ENCODE assay signal across 14 cellular contexts in the genomic region with DNA sequence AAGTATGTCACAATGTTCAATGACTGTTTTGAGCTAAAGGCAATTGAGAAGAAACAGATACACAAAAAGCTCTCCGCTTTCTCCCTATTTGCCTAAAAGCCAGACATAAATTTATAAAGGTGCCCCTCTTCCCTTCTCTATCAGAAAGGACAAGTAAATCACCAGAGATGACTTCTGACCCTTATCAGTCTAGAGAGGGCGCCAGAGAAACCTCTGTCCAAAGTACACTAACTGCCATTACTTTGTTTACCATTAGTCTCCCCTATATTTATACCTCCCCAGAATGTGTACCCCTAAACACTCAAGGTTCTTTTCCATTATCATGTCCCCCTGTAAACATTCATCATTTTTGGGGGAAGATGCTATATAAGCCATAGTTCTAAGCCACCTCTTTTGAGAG. TPM values are rescaled to one million over a fixed set of nuclear protein-coding genes. Genes with fewer than 3 reads are reported as not detected.
DNase-seq lines count a peak whose midpoint lies in the region; ATAC-seq and TF ChIP-seq lines count a peak whose summit lies in the region.
"Had no signal": no experiment of that assay in that cellular context is flagged by ENCODE, and none has a peak within 500 bp of the region (broad histone marks: within the 10 kb centered on the region; RNA-seq: fewer than 3 reads in every experiment).

No MANE protein-coding gene starts in this region.

- H3K9me3 ChIP-seq in cardiac muscle cell (ENCODE audit: low read depth): no peaks in the 10 kb centered on the region
- H3K9me3 ChIP-seq in heart left ventricle: no peaks in the 10 kb centered on the region
- no peaks in the 10 kb centered on the region for H3K9me3 ChIP-seq in tibial artery
- H3K9me3 ChIP-seq: BLaER1 had no signal

- H3K9me3 Mint-ChIP-seq in activated CD8-positive, alpha-beta T cell treated with anti-CD3 and anti-CD28 coated beads for 36 hours: no peaks in the 10 kb centered on the region
- H3K9me3 Mint-ChIP-seq: nephron had no signal

- H3K36me3 ChIP-seq in cardiac muscle cell: no peaks in the 10 kb centered on the region
- H3K36me3 ChIP-seq in heart left ventricle: no peaks in the 10 kb centered on the region
- H3K36me3 ChIP-seq in tibial artery: no peaks in the 10 kb centered on the region
- H3K36me3 ChIP-seq: BLaER1 had no signal

- no peak overlapping the region for H3K27ac Mint-ChIP-seq in activated CD8-positive, alpha-beta T cell treated with anti-CD3 and anti-CD28 coated beads for 36 hours
- H3K27ac Mint-ChIP-seq: nephron had no signal

- CTCF ChIA-PET in activated CD8-positive, alpha-beta T cell treated with anti-CD3 and anti-CD28 coated beads for 36 hours (lab: Charles Lee): interaction anchor here (1.1 to 2.6 kb wide), 8 partner anchors 9 to 237 kb away, joined by 3 to 11 read pairs (median 5); a partner anchor contains a TSS

- H3K27me3 ChIP-seq in cardiac muscle cell (no peaks in the 10 kb centered on the region), heart left ventricle (no peaks in the 10 kb centered on the region), tibial artery (no peaks in the 10 kb centered on the region)
- H3K27me3 ChIP-seq: BLaER1 had no signal

- TF ChIP-seq CTCF in cardiac muscle cell (IDR thresholded peaks at IDR 0.05; ENCODE audit: low read depth, low read length) (peak; percentile 22), heart left ventricle (IDR thresholded peaks at IDR 0.05) (peak in 1 of 12 donors; percentile 9), tibial artery (IDR thresholded peaks at IDR 0.05) (no peak)
- no peak for TF ChIP-seq CTCF in activated CD8-positive, alpha-beta T cell treated with anti-CD3 and anti-CD28 coated beads for 36 hours (IDR thresholded peaks at IDR 0.05)

- H3K4me3 ChIP-seq in cardiac muscle cell (no peak overlapping the region), heart left ventricle (no peak overlapping the region), tibial artery (no peak overlapping the region)
- H3K4me3 ChIP-seq: BLaER1 had no signal

- ATAC-seq in heart left ventricle (no peak), HG02981 (IDR thresholded peaks at IDR 0.05; ENCODE audit: unreplicated experiment) (peak; percentile 45), GM18873 (IDR thresholded peaks at IDR 0.05; ENCODE audit: low FRiP score, unreplicated experiment) (no peak), GM19324 (IDR thresholded peaks at IDR 0.05; ENCODE audit: low FRiP score, unreplicated experiment) (no peak)
- peak; percentile 58 for ATAC-seq in activated CD8-positive, alpha-beta T cell treated with anti-CD3 and anti-CD28 coated beads for 36 hours

- H3K4me1 ChIP-seq in cardiac muscle cell (ENCODE audit: low read depth) (peaks cover 8% of the 10 kb centered on the region), heart left ventricle (peaks cover 0 to 2% (median 0%) of the 10 kb centered on the region in 12 donors), tibial artery (peaks cover 0 to 18% (median 0%) of the 10 kb centered on the region in 4 donors)
- H3K4me1 ChIP-seq: BLaER1 had no signal

- H3K36me3 Mint-ChIP-seq in activated CD8-positive, alpha-beta T cell treated with anti-CD3 and anti-CD28 coated beads for 36 hours (ENCODE audit: low read depth): no peaks in the 10 kb centered on the region

- DNase-seq in cardiac muscle cell (ENCODE audit: low read depth in 1 of 2, low spot score in 1 of 2): peak in 1 of 2 donors; percentile 21
- DNase-seq in heart left ventricle: no peak
- no peak for DNase-seq in activated CD8-positive, alpha-beta T cell treated with anti-CD3 and anti-CD28 coated beads for 36 hours
- DNase-seq in tibial artery: no peak
- DNase-seq in activated T-cell treated with anti-CD3 and anti-CD28 coated beads for 4 hours: no peak
- DNase-seq: anterior cingulate cortex; foreskin melanocyte; NCI-H2227 treated with DMSO at 0.1 percent for 48 hours; stimulated activated CD4-positive, alpha-beta T cell treated with anti-CD3 and anti-CD28 coated beads, Interleukin-2, amount 100 ng/mL, for 48 hours had no signal

- H3K27ac ChIP-seq in cardiac muscle cell (no peak overlapping the region), heart left ventricle (no peak overlapping the region), tibial artery (no peak overlapping the region)
- H3K27ac ChIP-seq: BLaER1 had no signal

- POLR2A ChIA-PET in activated CD8-positive, alpha-beta T cell treated with anti-CD3 and anti-CD28 coated beads for 36 hours (lab: Charles Lee): no interaction called here

- intact Hi-C loops in heart left ventricle (cut with DNase I) (no loop called here), tibial artery (cut with DNase I; ENCODE audit: low total_unique reads) (no loop called here)
- intact Hi-C loops in activated CD8-positive, alpha-beta T cell treated with anti-CD3 and anti-CD28 coated beads for 36 hours (cut with micrococcal nuclease): no loop called here

- no peaks in the 10 kb centered on the region for H3K27me3 Mint-ChIP-seq in activated CD8-positive, alpha-beta T cell treated with anti-CD3 and anti-CD28 coated beads for 36 hours

- H3K4me3 Mint-ChIP-seq in activated CD8-positive, alpha-beta T cell treated with anti-CD3 and anti-CD28 coated beads for 36 hours: no peak overlapping the region
- H3K4me3 Mint-ChIP-seq: nephron had no signal

- TF ChIP-seq POLR2A in heart left ventricle (IDR thresholded peaks at IDR 0.05): no peak

- H3K4me1 Mint-ChIP-seq in activated CD8-positive, alpha-beta T cell treated with anti-CD3 and anti-CD28 coated beads for 36 hours (ENCODE audit: low read depth): peaks cover 11% of the 10 kb centered on the region
- H3K4me1 Mint-ChIP-seq: nephron had no signal

- 67 to 85% (median 77%) methylated on average over 2 of the region's 2 CpGs for WGBS in heart left ventricle, 4 donors

RNA-seq across cellular contexts. Expression of a gene that starts 49.3 kb away (rescaled TPM):
- total RNA-seq in cardiac muscle cell: 3.5 and 5.9 TPM in 2 replicates
- 7.3 and 12.0 TPM in 2 replicates for polyA plus RNA-seq in cardiac muscle cell
- total RNA-seq in heart left ventricle: 1 to 10 TPM; 2.0 to 8.2 (median 5.3) TPM
- polyA plus RNA-seq in heart left ventricle: 1 to 10 TPM; 3.2 to 4.4 TPM
- total RNA-seq in activated CD8-positive, alpha-beta T cell treated with anti-CD3 and anti-CD28 coated beads for 36 hours: 10 to 100 TPM; 15.5 to 15.8 TPM

Comparison
In these comparisons a context has a peak if more than half of its experiments do, and no peak if none do; other contexts are left out.
1. ATAC-seq: peak in HG02981 (single experiment) and activated CD8-positive, alpha-beta T cell treated with anti-CD3 and anti-CD28 coated beads for 36 hours (single experiment); none in heart left ventricle (0 of 4), GM18873 (single experiment) and GM19324 (single experiment).